ENCODE assay signal across 8 cellular contexts in genomic region chrX:118839334-118839958, GRCh38. TPM values are rescaled to one million over a fixed set of nuclear protein-coding genes. Genes with fewer than 3 reads are reported as not detected.
DNase-seq lines count a peak whose midpoint lies in the region; ATAC-seq and TF ChIP-seq lines count a peak whose summit lies in the region.

No MANE protein-coding gene starts in this region.

- H3K9me3 Mint-ChIP-seq in activated naive CD8-positive, alpha-beta T cell (ENCODE audit: low read depth) = no peaks in the 10 kb centered on the region
- peaks cover 8% of the 10 kb centered on the region for H3K9me3 Mint-ChIP-seq in osteocyte (ENCODE audit: unreplicated experiment)

- no peak for TF ChIP-seq EP300 in SK-N-SH (IDR thresholded peaks at IDR 0.05; ENCODE audit: borderline replicate concordance in 1 of 2, low read depth in 1 of 2, low read length in 1 of 2)

- CTCF ChIA-PET in SK-N-SH (lab: Yijun Ruan, JAX) = interaction anchor here (0.7 to 1.8 kb wide), 23 partner anchors 8 to 378 kb away, joined by 3 to 14 read pairs (median 3); partner anchors contain the start of gene IL13RA1

- no peaks in the 10 kb centered on the region for H3K36me3 Mint-ChIP-seq in activated naive CD8-positive, alpha-beta T cell
- no peaks in the 10 kb centered on the region for H3K36me3 Mint-ChIP-seq in osteocyte (ENCODE audit: unreplicated experiment)

- H3F3A ChIP-seq in SK-N-SH (replicated peaks; ENCODE audit: insufficient read depth) = peaks cover under 1% of the 10 kb centered on the region

- POLR2A ChIA-PET in SK-N-SH (lab: Yijun Ruan, JAX) = interaction anchor here (1.3 kb wide), 1 partner anchor 15 kb away, joined by 4 read pairs; the partner anchor contains the start of gene ZCCHC12

- in situ Hi-C loops in GM13976 (cut with MboI; ENCODE audit: low sequenced_read_pairs, unreplicated experiment) = no loop called here

- no peaks in the 10 kb centered on the region for H3K9me2 ChIP-seq in SK-N-SH

- H2AFZ ChIP-seq in SK-N-SH (ENCODE audit: low read depth) = peak overlapping the region; percentile 76; the same call in 1 of the 2 replicates

- ATAC-seq in HG03571 (IDR thresholded peaks at IDR 0.05; ENCODE audit: unreplicated experiment) = peak; percentile 69
- no peak for ATAC-seq in GM18858 (IDR thresholded peaks at IDR 0.05; ENCODE audit: unreplicated experiment)

- peak; percentile 78 for DNase-seq in GM13976 (ENCODE audit: low spot score)
- peak; percentile 90 for DNase-seq in SK-N-SH
- DNase-seq in cardiac muscle cell (ENCODE audit: low read depth in 1 of 2, low spot score in 1 of 2) = peak; percentile 65 to 71
- peak; percentile 90 for DNase-seq in osteocyte (ENCODE audit: extremely low spot score, unreplicated experiment)

- peaks cover 0 to 2% of the 10 kb centered on the region in 2 experiments; a peak in 1 of 4 replicates for H3K4me1 ChIP-seq in SK-N-SH (ENCODE audit: control insufficient read depth in 1 of 2, insufficient read depth in 2 of 2, low read depth in 1 of 2, low read length in 1 of 2)
- no peaks in the 10 kb centered on the region for H3K4me1 ChIP-seq in cardiac muscle cell (ENCODE audit: low read depth)
- no peaks in the 10 kb centered on the region for H3K4me1 ChIP-seq in thymus (ENCODE audit: control insufficient read depth, insufficient read depth, low read length)

- H3K27me3 ChIP-seq in SK-N-SH (ENCODE audit: insufficient read depth) = peaks cover 10% of the 10 kb centered on the region; the same call in 1 of the 2 replicates
- H3K27me3 ChIP-seq in cardiac muscle cell = no peaks in the 10 kb centered on the region
- no peaks in the 10 kb centered on the region for H3K27me3 ChIP-seq in thymus (ENCODE audit: control insufficient read depth, insufficient read depth)

- H3K79me2 ChIP-seq in SK-N-SH (ENCODE audit: insufficient read depth) = no peaks in the 10 kb centered on the region

- no peaks in the 10 kb centered on the region for H3K36me3 ChIP-seq in SK-N-SH (replicated peaks in 1 of 2; ENCODE audit: control insufficient read depth in 1 of 2, insufficient read depth in 2 of 2, low read length in 1 of 2)
- H3K36me3 ChIP-seq in cardiac muscle cell = no peaks in the 10 kb centered on the region
- no peaks in the 10 kb centered on the region for H3K36me3 ChIP-seq in thymus (ENCODE audit: control insufficient read depth, insufficient read depth)

- peak overlapping the region; percentile 63 for H3K4me3 Mint-ChIP-seq in activated naive CD8-positive, alpha-beta T cell
- peak overlapping the region; percentile 50 for H3K4me3 Mint-ChIP-seq in osteocyte (ENCODE audit: unreplicated experiment)

- H3K4me1 Mint-ChIP-seq in activated naive CD8-positive, alpha-beta T cell (ENCODE audit: low read depth) = peaks cover 1% of the 10 kb centered on the region
- no peaks in the 10 kb centered on the region for H3K4me1 Mint-ChIP-seq in osteocyte (ENCODE audit: unreplicated experiment)

- WGBS in SK-N-SH (ENCODE audit: low lambda C conversion rate) = 45% methylated on average over 25 of the region's 50 CpGs
- WGBS in thymus = 8% methylated on average over 50 of the region's 50 CpGs

- H4K20me1 ChIP-seq in SK-N-SH (ENCODE audit: insufficient read depth) = no peaks in the 10 kb centered on the region

- H3K27me3 Mint-ChIP-seq in activated naive CD8-positive, alpha-beta T cell = peaks cover 7% of the 10 kb centered on the region
- peaks cover 5% of the 10 kb centered on the region for H3K27me3 Mint-ChIP-seq in osteocyte (ENCODE audit: unreplicated experiment)

- peak overlapping the region; percentile 73 for H3K4me2 ChIP-seq in SK-N-SH

- H3K27ac ChIP-seq in SK-N-SH (ENCODE audit: low read depth in 2 of 2, low read length in 1 of 2) = no peak overlapping the region
- H3K27ac ChIP-seq in cardiac muscle cell = no peak overlapping the region
- H3K27ac ChIP-seq in thymus (ENCODE audit: low read depth) = no peak overlapping the region

- TF ChIP-seq RAD21 in SK-N-SH (IDR thresholded peaks at IDR 0.05; ENCODE audit: low read length) = no peak

- no peak overlapping the region for H3K27ac Mint-ChIP-seq in activated naive CD8-positive, alpha-beta T cell
- H3K27ac Mint-ChIP-seq in osteocyte (ENCODE audit: unreplicated experiment) = no peak overlapping the region

- H3K9me3 ChIP-seq in SK-N-SH = no peaks in the 10 kb centered on the region
- H3K9me3 ChIP-seq in cardiac muscle cell (ENCODE audit: low read depth) = no peaks in the 10 kb centered on the region
- H3K9me3 ChIP-seq in thymus (ENCODE audit: control insufficient read depth) = no peaks in the 10 kb centered on the region

- peak; percentile 50 for TF ChIP-seq CTCF in GM13976 (IDR thresholded peaks at IDR 0.05; ENCODE audit: borderline replicate concordance, control extremely low read depth, extremely low read depth, insufficient read depth, missing control alignments)
- peak; percentile 66 for TF ChIP-seq CTCF in SK-N-SH (IDR thresholded peaks at IDR 0.05)
- TF ChIP-seq CTCF in cardiac muscle cell (IDR thresholded peaks at IDR 0.05; ENCODE audit: low read depth, low read length) = peak; percentile 50
- TF ChIP-seq CTCF in osteocyte (IDR thresholded peaks at IDR 0.05) = peak; percentile 74

- H3K4me3 ChIP-seq in SK-N-SH (ENCODE audit: low read depth in 2 of 2, low read length in 1 of 2) (peak overlapping the region; percentile 46 to 55), cardiac muscle cell (peak overlapping the region; percentile 26), thymus (ENCODE audit: low read length) (peak overlapping the region; percentile 30)

- no peak overlapping the region for H3K9ac ChIP-seq in SK-N-SH

TF ChIP-seq in SK-N-SH, 30 proteins besides CTCF, POLR2A, EP300 and RAD21:
- TF ChIP-seq GABPA (IDR thresholded peaks at IDR 0.05; ENCODE audit: low read depth) (no peak), USF2 (IDR thresholded peaks at IDR 0.05; ENCODE audit: borderline replicate concordance, low read depth, low read length) (peak; percentile 68), USF1 (IDR thresholded peaks at IDR 0.05; ENCODE audit: borderline replicate concordance, low read depth) (peak; percentile 91), GATA2 (CRISPR knock-in tag; IDR thresholded peaks at IDR 0.05) (peak; percentile 41; the same call in 1 of the 2 replicates), SMC3 (IDR thresholded peaks at IDR 0.05; ENCODE audit: low read depth, low read length) (no peak)

RNA-seq across cellular contexts. Expression of gene ZCCHC12, which starts 15.8 kb away (rescaled TPM):
- polyA plus RNA-seq in SK-N-SH (2012; rRNA removed) = 0.26 and 0.31 TPM in 2 replicates
- polyA plus RNA-seq in SK-N-SH (2012; cell fraction: cytosol; rRNA removed) = 0.19 and 0.22 TPM in 2 replicates
- 0.21 and 0.22 TPM in 2 replicates for polyA plus RNA-seq in SK-N-SH (2012; cell fraction: nucleus; rRNA removed)
- total RNA-seq in cardiac muscle cell = 2.5 and 5.0 TPM in 2 replicates
- 1.1 and 1.3 TPM in 2 replicates for polyA plus RNA-seq in cardiac muscle cell
- 0.16 TPM in 1 of 2 replicates, not detected in the other for total RNA-seq in osteocyte
- 4.6 TPM for polyA plus RNA-seq in thymus
